In genomic region chr6:20837189-20837588, GRCh38 we compare ENCODE assay signal across 27 cellular contexts.
DNase-seq lines count a peak whose midpoint lies in the region; ATAC-seq and TF ChIP-seq lines count a peak whose summit lies in the region.
"Had no signal": no experiment of that assay in that cellular context is flagged by ENCODE, and none has a peak within 500 bp of the region (broad histone marks: within the 10 kb centered on the region; RNA-seq: fewer than 3 reads in every experiment).

No MANE protein-coding gene starts in this region.

- H3K4me1 ChIP-seq in CD4-positive, CD25-positive, alpha-beta regulatory T cell (ENCODE audit: control insufficient read depth, insufficient read depth, low read length, poor library complexity, severe bottlenecking): peaks cover 7% of the 10 kb centered on the region
- peaks cover 21% of the 10 kb centered on the region for H3K4me1 ChIP-seq in CD4-positive, alpha-beta memory T cell (ENCODE audit: insufficient read depth, low read length)
- H3K4me1 ChIP-seq in ascending aorta (no peaks in the 10 kb centered on the region), prostate gland (replicated peaks) (no peaks in the 10 kb centered on the region)
- H3K4me1 ChIP-seq: heart right ventricle, left lung, pancreas, stomach, transverse colon had no signal

- no peaks in the 10 kb centered on the region for H3K36me3 ChIP-seq in CD4-positive, CD25-positive, alpha-beta regulatory T cell (ENCODE audit: control insufficient read depth, insufficient read depth, low read length)
- no peaks in the 10 kb centered on the region for H3K36me3 ChIP-seq in CD4-positive, alpha-beta memory T cell (ENCODE audit: insufficient read depth, low read length)
- H3K36me3 ChIP-seq in ascending aorta: no peaks in the 10 kb centered on the region
- no peaks in the 10 kb centered on the region for H3K36me3 ChIP-seq in prostate gland
- H3K36me3 ChIP-seq: heart right ventricle, left lung, pancreas, stomach, transverse colon had no signal

- peaks cover 24 to 57% (median 27%) of the 10 kb centered on the region in 4 donors for H3K4me1 Mint-ChIP-seq in CD4-positive, CD25-positive, alpha-beta regulatory T cell
- peaks cover 30 to 52% (median 42%) of the 10 kb centered on the region in 4 donors for H3K4me1 Mint-ChIP-seq in CD4-positive, alpha-beta memory T cell
- H3K4me1 Mint-ChIP-seq in activated naive CD8-positive, alpha-beta T cell treated with anti-CD3 and anti-CD28 coated beads, Interleukin-2, amount 10 ng/mL, durations not matched to agents 7 days and 5 days: peaks cover 38% of the 10 kb centered on the region
- H3K4me1 Mint-ChIP-seq: nephron progenitor cell had no signal

- CTCF ChIA-PET in CD4-positive, alpha-beta memory T cell (lab: Charles Lee; ENCODE audit: partially characterized antibody): no interaction called here

- no peak for TF ChIP-seq POLR2A in prostate gland (IDR thresholded peaks at IDR 0.05)

- H3K9me3 Mint-ChIP-seq in CD4-positive, CD25-positive, alpha-beta regulatory T cell: peaks cover 0 to 3% (median 0%) of the 10 kb centered on the region in 7 donors
- H3K9me3 Mint-ChIP-seq in CD4-positive, alpha-beta memory T cell: no peaks in the 10 kb centered on the region
- H3K9me3 Mint-ChIP-seq in activated naive CD8-positive, alpha-beta T cell treated with anti-CD3 and anti-CD28 coated beads, Interleukin-2, amount 10 ng/mL, durations not matched to agents 7 days and 5 days: peaks cover 3% of the 10 kb centered on the region
- H3K9me3 Mint-ChIP-seq: dendritic cell treated with granulocyte-macrophage colony-stimulating factor and Interleukin-4, amounts not matched to agents 40 ng/mL and 50 ng/mL, for 4 days; nephron progenitor cell had no signal

- intact Hi-C loops in CD4-positive, alpha-beta memory T cell (cut with micrococcal nuclease): no loop called here
- intact Hi-C loops in ascending aorta (cut with DNase I) (no loop called here), prostate gland (cut with DNase I) (no loop called here)

- H3K27me3 ChIP-seq in CD4-positive, CD25-positive, alpha-beta regulatory T cell (ENCODE audit: control insufficient read depth, insufficient read depth, low read length): no peaks in the 10 kb centered on the region
- H3K27me3 ChIP-seq in CD4-positive, alpha-beta memory T cell (ENCODE audit: insufficient read depth, low read length): no peaks in the 10 kb centered on the region
- H3K27me3 ChIP-seq in ascending aorta (no peaks in the 10 kb centered on the region), prostate gland (replicated peaks; ENCODE audit: insufficient read depth) (no peaks in the 10 kb centered on the region)
- H3K27me3 ChIP-seq: heart right ventricle, left lung, pancreas, stomach, transverse colon had no signal

- peak in 1 of 2 donors; percentile 58 for ATAC-seq in CD4-positive, CD25-positive, alpha-beta regulatory T cell (ENCODE audit: low read depth in 2 of 2)
- peak; percentile 50 for ATAC-seq in HG02885 (IDR thresholded peaks at IDR 0.05; ENCODE audit: poor library complexity, unreplicated experiment)
- peak; percentile 88 for ATAC-seq in activated naive CD8-positive, alpha-beta T cell treated with anti-CD3 and anti-CD28 coated beads, Interleukin-2, amount 10 ng/mL, durations not matched to agents 7 days and 5 days (ENCODE audit: low read depth)
- no peak for ATAC-seq in GM21367 (IDR thresholded peaks at IDR 0.05; ENCODE audit: unreplicated experiment)
- no peak for ATAC-seq in HG03025 (IDR thresholded peaks at IDR 0.05; ENCODE audit: low FRiP score, unreplicated experiment)
- ATAC-seq: heart right ventricle, left lung, pancreas, right cardiac atrium had no signal

- 94% methylated on average over 2 of the region's 2 CpGs for WGBS in prostate gland

- no peaks in the 10 kb centered on the region for H3K9me3 ChIP-seq in CD4-positive, CD25-positive, alpha-beta regulatory T cell (ENCODE audit: control insufficient read depth in 2 of 2, low read length in 2 of 2)
- H3K9me3 ChIP-seq in CD4-positive, alpha-beta memory T cell (ENCODE audit: control insufficient read depth in 1 of 2, low read length in 2 of 2): no peaks in the 10 kb centered on the region
- H3K9me3 ChIP-seq in ascending aorta (no peaks in the 10 kb centered on the region), prostate gland (no peaks in the 10 kb centered on the region)
- H3K9me3 ChIP-seq: heart right ventricle, left lung, pancreas, stomach, transverse colon had no signal

- no peaks in the 10 kb centered on the region for H3K27me3 Mint-ChIP-seq in CD4-positive, CD25-positive, alpha-beta regulatory T cell
- H3K27me3 Mint-ChIP-seq in CD4-positive, alpha-beta memory T cell: no peaks in the 10 kb centered on the region
- H3K27me3 Mint-ChIP-seq in activated naive CD8-positive, alpha-beta T cell treated with anti-CD3 and anti-CD28 coated beads, Interleukin-2, amount 10 ng/mL, durations not matched to agents 7 days and 5 days: no peaks in the 10 kb centered on the region
- H3K27me3 Mint-ChIP-seq: dendritic cell treated with granulocyte-macrophage colony-stimulating factor and Interleukin-4, amounts not matched to agents 40 ng/mL and 50 ng/mL, for 4 days had no signal

- H3K27ac ChIP-seq in CD4-positive, CD25-positive, alpha-beta regulatory T cell (ENCODE audit: insufficient read depth, low read length, poor library complexity, severe bottlenecking): no peak overlapping the region
- no peak overlapping the region for H3K27ac ChIP-seq in CD4-positive, alpha-beta memory T cell (ENCODE audit: low read depth, low read length)
- H3K27ac ChIP-seq in ascending aorta (no peak overlapping the region), prostate gland (no peak overlapping the region)
- H3K27ac ChIP-seq: epithelial cell of prostate, heart right ventricle, left lung, pancreas, stomach, transverse colon, VCaP had no signal

- POLR2A ChIA-PET in CD4-positive, alpha-beta memory T cell (lab: Charles Lee; ENCODE audit: partially characterized antibody): no interaction called here
- POLR2A ChIA-PET in activated naive CD8-positive, alpha-beta T cell treated with anti-CD3 and anti-CD28 coated beads, Interleukin-2, amount 10 ng/mL, durations not matched to agents 7 days and 5 days (lab: Charles Lee): no interaction called here

- peak overlapping the region; percentile 20 for H3K4me3 ChIP-seq in CD4-positive, CD25-positive, alpha-beta regulatory T cell (ENCODE audit: low read depth, low read length)
- H3K4me3 ChIP-seq in CD4-positive, alpha-beta memory T cell (ENCODE audit: low read length in 2 of 2): no peak overlapping the region
- no peak overlapping the region for H3K4me3 ChIP-seq in ascending aorta
- no peak overlapping the region for H3K4me3 ChIP-seq in prostate gland
- H3K4me3 ChIP-seq: heart right ventricle, left lung, pancreas, stomach, transverse colon had no signal

- peak in 2 of 3 donors; percentile 43 to 56 for DNase-seq in CD4-positive, CD25-positive, alpha-beta regulatory T cell
- peak; percentile 34 to 53 (median 40) for DNase-seq in CD4-positive, alpha-beta memory T cell
- no peak for DNase-seq in activated naive CD8-positive, alpha-beta T cell treated with anti-CD3 and anti-CD28 coated beads, Interleukin-2, amount 10 ng/mL, durations not matched to agents 7 days and 5 days
- no peak for DNase-seq in ascending aorta (ENCODE audit: low spot score in 2 of 2)
- DNase-seq in prostate gland (ENCODE audit: low spot score): no peak
- DNase-seq: amygdala; DMS79; H7; heart right ventricle; KBM-7; left lung; MM.1S; NCI-H1436 treated with DMSO at 0.1 percent for 48 hours; NCI-H524; nephron progenitor cell; pancreas; right cardiac atrium; stimulated activated CD4-positive, alpha-beta T cell treated with anti-CD3 and anti-CD28 coated beads, Interleukin-12 subunit alpha, Interleukin-12 subunit beta, amount 100 ng/mL, for 4 hours; stimulated activated CD4-positive, alpha-beta T cell treated with anti-CD3 and anti-CD28 coated beads, Interleukin-4, amount 100 ng/mL, for 4 hours; stomach; transverse colon had no signal

- H3K27ac Mint-ChIP-seq in CD4-positive, CD25-positive, alpha-beta regulatory T cell: peak overlapping the region in 2 of 3 donors; percentile 45 to 73
- H3K27ac Mint-ChIP-seq in CD4-positive, alpha-beta memory T cell: peak overlapping the region in 5 of 7 donors; percentile 7 to 77 (median 25)
- H3K27ac Mint-ChIP-seq in activated naive CD8-positive, alpha-beta T cell treated with anti-CD3 and anti-CD28 coated beads, Interleukin-2, amount 10 ng/mL, durations not matched to agents 7 days and 5 days: no peak overlapping the region
- H3K27ac Mint-ChIP-seq: dendritic cell treated with granulocyte-macrophage colony-stimulating factor and Interleukin-4, amounts not matched to agents 40 ng/mL and 50 ng/mL, for 4 days; nephron progenitor cell had no signal

- no peak overlapping the region for H3K4me3 Mint-ChIP-seq in CD4-positive, CD25-positive, alpha-beta regulatory T cell
- peak overlapping the region in 2 of 8 donors; percentile 6 to 44 for H3K4me3 Mint-ChIP-seq in CD4-positive, alpha-beta memory T cell
- H3K4me3 Mint-ChIP-seq in activated naive CD8-positive, alpha-beta T cell treated with anti-CD3 and anti-CD28 coated beads, Interleukin-2, amount 10 ng/mL, durations not matched to agents 7 days and 5 days: peak overlapping the region; percentile 31
- H3K4me3 Mint-ChIP-seq: dendritic cell treated with granulocyte-macrophage colony-stimulating factor and Interleukin-4, amounts not matched to agents 40 ng/mL and 50 ng/mL, for 4 days; nephron progenitor cell had no signal

- no peak for TF ChIP-seq CTCF in ascending aorta (IDR thresholded peaks at IDR 0.05)
- no peak for TF ChIP-seq CTCF in prostate gland (IDR thresholded peaks at IDR 0.05)

- H3K36me3 Mint-ChIP-seq in CD4-positive, CD25-positive, alpha-beta regulatory T cell: peaks cover 18% of the 10 kb centered on the region
- H3K36me3 Mint-ChIP-seq in CD4-positive, alpha-beta memory T cell: peaks cover 1 to 11% of the 10 kb centered on the region in 2 donors
- H3K36me3 Mint-ChIP-seq in activated naive CD8-positive, alpha-beta T cell treated with anti-CD3 and anti-CD28 coated beads, Interleukin-2, amount 10 ng/mL, durations not matched to agents 7 days and 5 days: peaks cover 20% of the 10 kb centered on the region

Comparison
In these comparisons a context has a peak if more than half of its experiments do, and no peak if none do; other contexts are left out.
1. ATAC-seq: peak in HG02885 (single experiment) and activated naive CD8-positive, alpha-beta T cell treated with anti-CD3 and anti-CD28 coated beads, Interleukin-2, amount 10 ng/mL, durations not matched to agents 7 days and 5 days (single experiment); none in GM21367 (single experiment) and HG03025 (single experiment).
2. DNase-seq: peak in CD4-positive, CD25-positive, alpha-beta regulatory T cell (2 of 3) and CD4-positive, alpha-beta memory T cell (5 of 5); none in activated naive CD8-positive, alpha-beta T cell treated with anti-CD3 and anti-CD28 coated beads, Interleukin-2, amount 10 ng/mL, durations not matched to agents 7 days and 5 days (single experiment), ascending aorta (0 of 2) and prostate gland (single experiment).